8 cellular contexts compared by ENCODE assay signal in genomic region chr4:119173729-119174361, GRCh38. TPM values are rescaled to one million over a fixed set of nuclear protein-coding genes. Genes with fewer than 3 reads are reported as not detected.
"Had no signal": no experiment of that assay in that cellular context is flagged by ENCODE, and none has a peak within 500 bp of the region (broad histone marks: within the 10 kb centered on the region; RNA-seq: fewer than 3 reads in every experiment).

No MANE protein-coding gene starts in this region.

RNA-seq across cellular contexts. Expression of gene MYOZ2, which starts 38.2 kb away (rescaled TPM):
- total RNA-seq: naive thymus-derived CD4-positive, alpha-beta T cell; naive thymus-derived CD8-positive, alpha-beta T cell; natural killer cell; natural killer cell treated with Interleukin-12 subunit alpha and Interleukin-12 subunit beta and Interleukin-15 and Interleukin-18, amount 100 ng/mL, for 72 hours; neural crest cell; osteocyte; smooth muscle cell had no signal
- polyA plus RNA-seq: naive thymus-derived CD4-positive, alpha-beta T cell; naive thymus-derived CD8-positive, alpha-beta T cell; neural cell; smooth muscle cell had no signal
